22 cellular contexts compared by ENCODE assay signal in genomic region chr5:86152988-86153560, GRCh38.
DNase-seq lines count a peak whose midpoint lies in the region; ATAC-seq and TF ChIP-seq lines count a peak whose summit lies in the region.
"Had no signal": no experiment of that assay in that cellular context is flagged by ENCODE, and none has a peak within 500 bp of the region (broad histone marks: within the 10 kb centered on the region; RNA-seq: fewer than 3 reads in every experiment).

No MANE protein-coding gene starts in this region.

- H3K36me3 Mint-ChIP-seq in endodermal cell (ENCODE audit: low read depth) = no peaks in the 10 kb centered on the region
- H3K36me3 Mint-ChIP-seq in stimulated activated memory B cell treated with anti-CD40 and anti-IgM and Interleukin-4, amounts not matched to agents 10 μg/mL and 1 μg/mL and 100 μg/mL, for 72 hours = no peaks in the 10 kb centered on the region
- H3K36me3 Mint-ChIP-seq: CD4-positive, CD25-positive, alpha-beta regulatory T cell had no signal

- no peaks in the 10 kb centered on the region for H3K4me1 ChIP-seq in PC-3 (ENCODE audit: insufficient read depth, low read length)
- no peaks in the 10 kb centered on the region for H3K4me1 ChIP-seq in endodermal cell (ENCODE audit: control insufficient read depth, insufficient read depth, low read length)
- H3K4me1 ChIP-seq in esophagus squamous epithelium = no peaks in the 10 kb centered on the region
- H3K4me1 ChIP-seq: BLaER1 had no signal

- 83 to 88% methylated on average over 2 to 3 of the region's 3 CpGs for WGBS in endodermal cell (ENCODE audit: insufficient coverage in 1 of 2, insufficient read length in 1 of 2), 2 experiments
- 45% methylated on average over 3 of the region's 3 CpGs; no CpG with 5 or more reads in 1 of the 2 donors for WGBS in esophagus squamous epithelium, 2 donors

- peaks cover 3% of the 10 kb centered on the region for H3K4me1 Mint-ChIP-seq in endodermal cell
- H3K4me1 Mint-ChIP-seq in stimulated activated memory B cell treated with anti-CD40 and anti-IgM and Interleukin-4, amounts not matched to agents 10 μg/mL and 1 μg/mL and 100 μg/mL, for 72 hours = no peaks in the 10 kb centered on the region
- H3K4me1 Mint-ChIP-seq: CD4-positive, CD25-positive, alpha-beta regulatory T cell had no signal

- no peak for TF ChIP-seq POLR2A in esophagus squamous epithelium (IDR thresholded peaks at IDR 0.05)

- H3K9ac ChIP-seq in PC-3 (ENCODE audit: low read length) (no peak overlapping the region), endodermal cell (ENCODE audit: extremely low read depth, low read length, poor library complexity, severe bottlenecking) (no peak overlapping the region)
- H3K9ac ChIP-seq: BLaER1, SK-N-SH had no signal

- no peak overlapping the region for H3K27ac ChIP-seq in PC-3 (ENCODE audit: low read length)
- no peak overlapping the region for H3K27ac ChIP-seq in endodermal cell (ENCODE audit: low read depth, low read length)
- no peak overlapping the region for H3K27ac ChIP-seq in esophagus squamous epithelium
- H3K27ac ChIP-seq: BLaER1, RWPE1 had no signal

- H4K20me1 ChIP-seq in PC-3 (ENCODE audit: low read length) = no peaks in the 10 kb centered on the region
- H4K20me1 ChIP-seq: BLaER1 had no signal

- H3F3A ChIP-seq in PC-3 (ENCODE audit: low read length, unreplicated experiment) = no peaks in the 10 kb centered on the region

- no peak overlapping the region for H3K27ac Mint-ChIP-seq in endodermal cell
- H3K27ac Mint-ChIP-seq in stimulated activated memory B cell treated with anti-CD40 and anti-IgM and Interleukin-4, amounts not matched to agents 10 μg/mL and 1 μg/mL and 100 μg/mL, for 72 hours = no peak overlapping the region
- H3K27ac Mint-ChIP-seq: CD4-positive, CD25-positive, alpha-beta regulatory T cell had no signal

- no peaks in the 10 kb centered on the region for H3K36me3 ChIP-seq in PC-3 (ENCODE audit: low read depth, low read length)
- H3K36me3 ChIP-seq in endodermal cell (ENCODE audit: control insufficient read depth, insufficient read depth, low read length) = no peaks in the 10 kb centered on the region
- H3K36me3 ChIP-seq in esophagus squamous epithelium = no peaks in the 10 kb centered on the region
- H3K36me3 ChIP-seq: BLaER1 had no signal

- no peak overlapping the region for H3K4me3 Mint-ChIP-seq in endodermal cell
- no peak overlapping the region for H3K4me3 Mint-ChIP-seq in stimulated activated memory B cell treated with anti-CD40 and anti-IgM and Interleukin-4, amounts not matched to agents 10 μg/mL and 1 μg/mL and 100 μg/mL, for 72 hours
- H3K4me3 Mint-ChIP-seq: CD4-positive, CD25-positive, alpha-beta regulatory T cell had no signal

- H3K9me2 ChIP-seq in PC-3 (replicated peaks; ENCODE audit: low read length) = no peaks in the 10 kb centered on the region
- H3K9me2 ChIP-seq: SK-N-SH had no signal

- H3K4me3 ChIP-seq in PC-3 (ENCODE audit: low read length) = no peak overlapping the region
- H3K4me3 ChIP-seq in endodermal cell (ENCODE audit: low read length) = no peak overlapping the region
- no peak overlapping the region for H3K4me3 ChIP-seq in esophagus squamous epithelium
- H3K4me3 ChIP-seq: BLaER1, K562 had no signal

- H3K27me3 ChIP-seq in PC-3 (ENCODE audit: low read length) = no peaks in the 10 kb centered on the region
- H3K27me3 ChIP-seq in endodermal cell (ENCODE audit: control insufficient read depth, insufficient read depth, low read length, poor library complexity, severe bottlenecking) = peaks cover 17% of the 10 kb centered on the region
- H3K27me3 ChIP-seq in esophagus squamous epithelium = no peaks in the 10 kb centered on the region
- H3K27me3 ChIP-seq: BLaER1 had no signal

- TF ChIP-seq CTCF in PC-3 (conservative IDR thresholded peaks at IDR 0.05; ENCODE audit: low read depth, low read length) (no peak), endodermal cell (conservative IDR thresholded peaks at IDR 0.05) (peak; percentile 29), esophagus squamous epithelium (IDR thresholded peaks at IDR 0.05) (no peak)

- POLR2A ChIA-PET in PC-3 (lab: Charles Lee; ENCODE audit: unreplicated experiment) = no interaction called here

- H3K9me3 ChIP-seq in PC-3 (ENCODE audit: low read length) = no peaks in the 10 kb centered on the region
- no peaks in the 10 kb centered on the region for H3K9me3 ChIP-seq in endodermal cell (ENCODE audit: control insufficient read depth, low read length)
- H3K9me3 ChIP-seq in esophagus squamous epithelium = peaks cover 0 to 8% (median 0%) of the 10 kb centered on the region in 3 donors
- H3K9me3 ChIP-seq: BLaER1, SK-N-SH had no signal

- DNase-seq in NCI-H2029 (lab: John Stamatoyannopoulos, UW) = peak; percentile 2
- DNase-seq in NCI-H2029 treated with DMSO at 0.1 percent for 48 hours (lab: John Stamatoyannopoulos, UW) = no peak
- DNase-seq in PC-3 = no peak
- peak; percentile 50 for DNase-seq in endodermal cell
- no peak for DNase-seq in esophagus squamous epithelium (lab: John Stamatoyannopoulos, UW)
- no peak for DNase-seq in DMS153 (lab: John Stamatoyannopoulos, UW)
- DNase-seq: CD4-positive, CD25-positive, alpha-beta regulatory T cell; DND-41; H7; Kasumi-1; NCI-H1105 treated with DMSO at 0.1 percent for 48 hours; NCI-H146; NCI-H1930; NCI-H526 treated with DMSO at 0.1 percent for 48 hours; SIG-M5; SK-N-SH; SW 1271 had no signal

- no TSS peak for BruUV-seq in PC-3 (replicated peaks; lab: Mats Ljungman, UMichigan)

- CTCF ChIA-PET in PC-3 (lab: Charles Lee) = no interaction called here

- H3K79me2 ChIP-seq in PC-3 (ENCODE audit: low read length) = no peaks in the 10 kb centered on the region

- H2AFZ ChIP-seq in PC-3 (ENCODE audit: low read length) = no peak overlapping the region

- no peak overlapping the region for H3K4me2 ChIP-seq in PC-3 (ENCODE audit: low read length)
- H3K4me2 ChIP-seq: BLaER1, SK-N-SH had no signal

- peak; percentile 48; the same call in 1 of the 2 replicates for ATAC-seq in PC-3
- peak; percentile 54 for ATAC-seq in stimulated activated memory B cell treated with anti-CD40 and anti-IgM and Interleukin-4, amounts not matched to agents 10 μg/mL and 1 μg/mL and 100 μg/mL, for 72 hours
- ATAC-seq: K562, Panc1 had no signal

- H3K27me3 Mint-ChIP-seq in endodermal cell (ENCODE audit: insufficient read depth) = no peaks in the 10 kb centered on the region
- no peaks in the 10 kb centered on the region for H3K27me3 Mint-ChIP-seq in stimulated activated memory B cell treated with anti-CD40 and anti-IgM and Interleukin-4, amounts not matched to agents 10 μg/mL and 1 μg/mL and 100 μg/mL, for 72 hours
- H3K27me3 Mint-ChIP-seq: CD4-positive, CD25-positive, alpha-beta regulatory T cell had no signal

- intact Hi-C loops in PC-3 (cut with micrococcal nuclease) (no loop called here), esophagus squamous epithelium (cut with DNase I) (no loop called here)

- H3K9me3 Mint-ChIP-seq in endodermal cell = no peaks in the 10 kb centered on the region
- no peaks in the 10 kb centered on the region for H3K9me3 Mint-ChIP-seq in stimulated activated memory B cell treated with anti-CD40 and anti-IgM and Interleukin-4, amounts not matched to agents 10 μg/mL and 1 μg/mL and 100 μg/mL, for 72 hours

Comparison
In these comparisons a context has a peak if more than half of its experiments do, and no peak if none do; other contexts are left out.
1. DNase-seq: peak in NCI-H2029 (single experiment) and endodermal cell (single experiment); none in NCI-H2029 treated with DMSO at 0.1 percent for 48 hours (single experiment), PC-3 (single experiment), esophagus squamous epithelium (single experiment) and DMS153 (single experiment).